18 cellular contexts compared by ENCODE assay signal in genomic region chr7:9657257-9657656, GRCh38.
DNase-seq lines count a peak whose midpoint lies in the region; ATAC-seq and TF ChIP-seq lines count a peak whose summit lies in the region.
"Had no signal": no experiment of that assay in that cellular context is flagged by ENCODE, and none has a peak within 500 bp of the region (broad histone marks: within the 10 kb centered on the region; RNA-seq: fewer than 3 reads in every experiment).

No MANE protein-coding gene starts in this region.

- TF ChIP-seq CTCF in kidney epithelial cell (IDR thresholded peaks at IDR 0.05; ENCODE audit: insufficient read depth, low read length, poor library complexity, severe bottlenecking) = peak; percentile 31
- TF ChIP-seq CTCF in lower lobe of right lung (IDR thresholded peaks at IDR 0.05) = no peak
- TF ChIP-seq CTCF in foreskin fibroblast (IDR thresholded peaks at IDR 0.05; ENCODE audit: low read depth, low read length) = no peak

- ATAC-seq in lower lobe of right lung = no peak
- ATAC-seq: heart left ventricle; stimulated activated naive CD8-positive, alpha-beta T cell treated with anti-CD3 and anti-CD28 coated beads, Interleukin-15, Interleukin-2, amounts not matched to agents 100 U/mL and 50 U/mL, for 24 hours had no signal

- no peak overlapping the region for H3K4me3 ChIP-seq in kidney epithelial cell (ENCODE audit: low read depth, low read length)
- no peak overlapping the region for H3K4me3 ChIP-seq in lower lobe of right lung
- H3K4me3 ChIP-seq in foreskin fibroblast (ENCODE audit: low read depth in 1 of 2, low read length in 2 of 2) = no peak overlapping the region
- H3K4me3 ChIP-seq: heart left ventricle, SJSA1, upper lobe of left lung had no signal

- no peaks in the 10 kb centered on the region for H3K4me1 Mint-ChIP-seq in activated CD4-positive, alpha-beta memory T cell treated with anti-CD3 and anti-CD28 coated beads for 36 hours (ENCODE audit: low read depth)
- H3K4me1 Mint-ChIP-seq: activated naive CD8-positive, alpha-beta T cell treated with anti-CD3 and anti-CD28 coated beads for 36 hours had no signal

- H3K27me3 Mint-ChIP-seq in activated CD4-positive, alpha-beta memory T cell treated with anti-CD3 and anti-CD28 coated beads for 36 hours = no peaks in the 10 kb centered on the region
- H3K27me3 Mint-ChIP-seq: activated naive CD8-positive, alpha-beta T cell treated with anti-CD3 and anti-CD28 coated beads for 36 hours; activated T-cell treated with anti-CD3 and anti-CD28 coated beads, Interleukin-2, amount 50 U/mL, for 24 hours had no signal

- no peaks in the 10 kb centered on the region for H3K4me1 ChIP-seq in lower lobe of right lung
- H3K4me1 ChIP-seq: heart left ventricle, SJSA1, upper lobe of left lung had no signal

- H3K9me3 ChIP-seq in lower lobe of right lung = no peaks in the 10 kb centered on the region
- H3K9me3 ChIP-seq: SJSA1, upper lobe of left lung had no signal

- H3K36me3 ChIP-seq in kidney epithelial cell (ENCODE audit: control insufficient read depth, insufficient read depth, low read length) (no peaks in the 10 kb centered on the region), lower lobe of right lung (no peaks in the 10 kb centered on the region)
- H3K36me3 ChIP-seq: heart left ventricle, SJSA1, upper lobe of left lung had no signal

- H3K27ac Mint-ChIP-seq in activated CD4-positive, alpha-beta memory T cell treated with anti-CD3 and anti-CD28 coated beads for 36 hours = no peak overlapping the region
- H3K27ac Mint-ChIP-seq: activated naive CD8-positive, alpha-beta T cell treated with anti-CD3 and anti-CD28 coated beads for 36 hours; activated T-cell treated with anti-CD3 and anti-CD28 coated beads, Interleukin-2, amount 50 U/mL, for 24 hours had no signal

- H3K9me3 Mint-ChIP-seq in activated CD4-positive, alpha-beta memory T cell treated with anti-CD3 and anti-CD28 coated beads for 36 hours = peaks cover 18% of the 10 kb centered on the region
- H3K9me3 Mint-ChIP-seq: neural crest cell had no signal

- intact Hi-C loops in activated CD4-positive, alpha-beta memory T cell treated with anti-CD3 and anti-CD28 coated beads for 36 hours (cut with micrococcal nuclease) = no loop called here
- intact Hi-C loops in lower lobe of right lung (cut with DNase I) = no loop called here

- CTCF ChIA-PET in activated CD4-positive, alpha-beta memory T cell treated with anti-CD3 and anti-CD28 coated beads for 36 hours (lab: Charles Lee) = no interaction called here

- no peaks in the 10 kb centered on the region for H3K36me3 Mint-ChIP-seq in activated CD4-positive, alpha-beta memory T cell treated with anti-CD3 and anti-CD28 coated beads for 36 hours
- H3K36me3 Mint-ChIP-seq: activated naive CD8-positive, alpha-beta T cell treated with anti-CD3 and anti-CD28 coated beads for 36 hours had no signal

- no peak for TF ChIP-seq EP300 in Ishikawa (IDR thresholded peaks at IDR 0.05; ENCODE audit: borderline replicate concordance)

- H3K27me3 ChIP-seq in kidney epithelial cell (ENCODE audit: control insufficient read depth, insufficient read depth, low read length) (no peaks in the 10 kb centered on the region), lower lobe of right lung (ENCODE audit: low read depth) (no peaks in the 10 kb centered on the region)
- H3K27me3 ChIP-seq: heart left ventricle, SJSA1, upper lobe of left lung had no signal

- H3K27ac ChIP-seq in lower lobe of right lung = no peak overlapping the region
- H3K27ac ChIP-seq: heart left ventricle, SJSA1, upper lobe of left lung had no signal

- no peak overlapping the region for H3K4me3 Mint-ChIP-seq in activated CD4-positive, alpha-beta memory T cell treated with anti-CD3 and anti-CD28 coated beads for 36 hours
- H3K4me3 Mint-ChIP-seq: activated naive CD8-positive, alpha-beta T cell treated with anti-CD3 and anti-CD28 coated beads for 36 hours; activated T-cell treated with anti-CD3 and anti-CD28 coated beads, Interleukin-2, amount 50 U/mL, for 24 hours; neural crest cell had no signal

- in situ Hi-C loops in SK-MEL-5 (cut with HindIII; ENCODE audit: low pct_unique_long_range_greater_than_20kb, low sequenced_read_pairs) = no loop called here

- TF ChIP-seq RAD21 in Ishikawa (IDR thresholded peaks at IDR 0.05; ENCODE audit: low read depth) = peak; percentile 43

- DNase-seq in DMS53 (lab: John Stamatoyannopoulos, UW) = peak; percentile 55
- no peak for DNase-seq in DMS53 treated with DMSO at 0.1 percent for 48 hours (lab: John Stamatoyannopoulos, UW; ENCODE audit: unreplicated experiment)
- DNase-seq in SK-MEL-5 (ENCODE audit: low read depth, low spot score) = peak; percentile 58
- no peak for DNase-seq in kidney epithelial cell (ENCODE audit: low read depth)
- DNase-seq in activated CD4-positive, alpha-beta memory T cell treated with anti-CD3 and anti-CD28 coated beads for 36 hours = no peak
- DNase-seq in lower lobe of right lung = no peak
- no peak for DNase-seq in foreskin fibroblast
- DNase-seq: activated naive CD8-positive, alpha-beta T cell treated with anti-CD3 and anti-CD28 coated beads for 36 hours; activated T-cell treated with anti-CD3 and anti-CD28 coated beads, Interleukin-2, amount 50 U/mL, for 24 hours; EL; heart left ventricle; midbrain; retina; stimulated activated naive CD8-positive, alpha-beta T cell treated with anti-CD3 and anti-CD28 coated beads, Interleukin-15, Interleukin-2, amounts not matched to agents 100 U/mL and 50 U/mL, for 24 hours; upper lobe of left lung had no signal

- POLR2A ChIA-PET in activated CD4-positive, alpha-beta memory T cell treated with anti-CD3 and anti-CD28 coated beads for 36 hours (lab: Charles Lee) = no interaction called here

TF ChIP-seq in Ishikawa, 13 proteins besides CTCF, POLR2A, EP300 and RAD21:
- TF ChIP-seq NFIC (IDR thresholded peaks at IDR 0.05) (no peak), YY1 (IDR thresholded peaks at IDR 0.05; ENCODE audit: low read depth) (no peak), TEAD4 (IDR thresholded peaks at IDR 0.05) (no peak), FOXM1 (IDR thresholded peaks at IDR 0.05; ENCODE audit: borderline replicate concordance, low read depth) (no peak), USF1 (IDR thresholded peaks at IDR 0.05) (no peak), MAX (IDR thresholded peaks at IDR 0.05) (no peak), ZBTB7A (IDR thresholded peaks at IDR 0.05; ENCODE audit: low read depth) (no peak), CEBPB (IDR thresholded peaks at IDR 0.05) (no peak), TCF12 (IDR thresholded peaks at IDR 0.05; ENCODE audit: low read depth) (no peak), TAF1 (IDR thresholded peaks at IDR 0.05; ENCODE audit: low read depth) (no peak)

Comparison
In these comparisons a context has a peak if more than half of its experiments do, and no peak if none do; other contexts are left out.
1. DNase-seq: peak in DMS53 (single experiment) and SK-MEL-5 (single experiment); none in DMS53 treated with DMSO at 0.1 percent for 48 hours (single experiment), kidney epithelial cell (single experiment), activated CD4-positive, alpha-beta memory T cell treated with anti-CD3 and anti-CD28 coated beads for 36 hours (single experiment), lower lobe of right lung (single experiment) and foreskin fibroblast (0 of 2).